In genomic region chr11:503179-503981, GRCh38 we compare ENCODE assay signal across 1 cellular context.
TF ChIP-seq lines count a peak whose summit lies in the region.

No MANE protein-coding gene starts in this region.

TF ChIP-seq in H1, 55 proteins besides CTCF, POLR2A, EP300 and RAD21:
- no peak for TF ChIP-seq SIX5 (IDR thresholded peaks at IDR 0.05; ENCODE audit: low read depth, low read length)
